14 cellular contexts compared by ENCODE assay signal in genomic region chr20:5008743-5009142, GRCh38. TPM values are rescaled to one million over a fixed set of nuclear protein-coding genes. Genes with fewer than 3 reads are reported as not detected.
DNase-seq lines count a peak whose midpoint lies in the region; ATAC-seq and TF ChIP-seq lines count a peak whose summit lies in the region.
"Had no signal": no experiment of that assay in that cellular context is flagged by ENCODE, and none has a peak within 500 bp of the region (broad histone marks: within the 10 kb centered on the region; RNA-seq: fewer than 3 reads in every experiment).

No MANE protein-coding gene starts in this region.

- H3K4me1 Mint-ChIP-seq in T-helper 2 cell treated with Interferon-gamma antibody and Interleukin-4, amounts not matched to agents 5 μg/mL and 100 μg/mL, for 36 hours (ENCODE audit: low read depth): peaks cover 14% of the 10 kb centered on the region
- peaks cover 15% of the 10 kb centered on the region for H3K4me1 Mint-ChIP-seq in stimulated activated effector memory CD8-positive, alpha-beta T cell treated with anti-CD3 and anti-CD28 coated beads, Interleukin-12 subunit alpha, Interleukin-12 subunit beta, amount 100 ng/mL, for 72 hours

- peak overlapping the region; percentile 0 for H3K4me3 Mint-ChIP-seq in T-helper 2 cell treated with Interferon-gamma antibody and Interleukin-4, amounts not matched to agents 5 μg/mL and 100 μg/mL, for 36 hours
- no peak overlapping the region for H3K4me3 Mint-ChIP-seq in stimulated activated effector memory CD8-positive, alpha-beta T cell treated with anti-CD3 and anti-CD28 coated beads, Interleukin-12 subunit alpha, Interleukin-12 subunit beta, amount 100 ng/mL, for 72 hours
- H3K4me3 Mint-ChIP-seq: activated CD4-positive, alpha-beta memory T cell treated with anti-CD3 and anti-CD28 coated beads for 36 hours had no signal

- no peak for TF ChIP-seq POLR2A in Peyer's patch (IDR thresholded peaks at IDR 0.05)

- H3K36me3 ChIP-seq in Peyer's patch (no peaks in the 10 kb centered on the region), psoas muscle (ENCODE audit: insufficient read depth in 1 of 2, low read depth in 1 of 2) (no peaks in the 10 kb centered on the region)
- H3K36me3 ChIP-seq: prostate gland had no signal

- H3K4me1 ChIP-seq in Peyer's patch: no peaks in the 10 kb centered on the region
- H3K4me1 ChIP-seq in psoas muscle: no peaks in the 10 kb centered on the region
- H3K4me1 ChIP-seq: prostate gland had no signal

- DNase-seq in T-helper 2 cell treated with Interferon-gamma antibody and Interleukin-4, amounts not matched to agents 5 μg/mL and 100 μg/mL, for 36 hours (ENCODE audit: low spot score): no peak
- DNase-seq in T-helper 2 cell (no peak), NCI-H226 (peak; percentile 64), epithelial cell of esophagus (ENCODE audit: low read depth) (peak; percentile 92), Peyer's patch (no peak), psoas muscle (no peak), HuH-7.5 (ENCODE audit: low spot score) (no peak)
- no peak for DNase-seq in stimulated activated effector memory CD8-positive, alpha-beta T cell treated with anti-CD3 and anti-CD28 coated beads, Interleukin-12 subunit alpha, Interleukin-12 subunit beta, amount 100 ng/mL, for 72 hours (ENCODE audit: low spot score in 2 of 2)
- DNase-seq: activated CD4-positive, alpha-beta memory T cell treated with anti-CD3 and anti-CD28 coated beads for 36 hours; activated naive CD4-positive, alpha-beta T cell treated with anti-CD3 and anti-CD28 coated beads, Interleukin-2, amount 50 U/mL, for 16 hours; left colon; substantia nigra had no signal

- H3K9me3 Mint-ChIP-seq in T-helper 2 cell treated with Interferon-gamma antibody and Interleukin-4, amounts not matched to agents 5 μg/mL and 100 μg/mL, for 36 hours: no peaks in the 10 kb centered on the region
- H3K9me3 Mint-ChIP-seq in stimulated activated effector memory CD8-positive, alpha-beta T cell treated with anti-CD3 and anti-CD28 coated beads, Interleukin-12 subunit alpha, Interleukin-12 subunit beta, amount 100 ng/mL, for 72 hours: no peaks in the 10 kb centered on the region
- H3K9me3 Mint-ChIP-seq: activated CD4-positive, alpha-beta memory T cell treated with anti-CD3 and anti-CD28 coated beads for 36 hours had no signal

- H3K27me3 ChIP-seq in Peyer's patch (no peaks in the 10 kb centered on the region), psoas muscle (ENCODE audit: insufficient read depth in 3 of 3, low read length in 2 of 3) (peaks cover 0 to 1% (median 0%) of the 10 kb centered on the region in 3 donors)

- TF ChIP-seq CTCF in epithelial cell of esophagus (IDR thresholded peaks at IDR 0.05; ENCODE audit: insufficient read depth, low read depth, low read length, missing control alignments) (no peak), Peyer's patch (IDR thresholded peaks at IDR 0.05) (no peak), psoas muscle (IDR thresholded peaks at IDR 0.05) (no peak)

- intact Hi-C loops in psoas muscle (cut with DNase I): no loop called here

- WGBS in psoas muscle, 3 donors: 40 to 48% (median 43%) methylated on average over 5 of the region's 5 CpGs

- H3K27ac Mint-ChIP-seq in T-helper 2 cell treated with Interferon-gamma antibody and Interleukin-4, amounts not matched to agents 5 μg/mL and 100 μg/mL, for 36 hours: no peak overlapping the region
- peak overlapping the region; percentile 43 for H3K27ac Mint-ChIP-seq in stimulated activated effector memory CD8-positive, alpha-beta T cell treated with anti-CD3 and anti-CD28 coated beads, Interleukin-12 subunit alpha, Interleukin-12 subunit beta, amount 100 ng/mL, for 72 hours
- H3K27ac Mint-ChIP-seq: activated CD4-positive, alpha-beta memory T cell treated with anti-CD3 and anti-CD28 coated beads for 36 hours had no signal

- H3K36me3 Mint-ChIP-seq in T-helper 2 cell treated with Interferon-gamma antibody and Interleukin-4, amounts not matched to agents 5 μg/mL and 100 μg/mL, for 36 hours (ENCODE audit: low read depth): no peaks in the 10 kb centered on the region
- no peaks in the 10 kb centered on the region for H3K36me3 Mint-ChIP-seq in stimulated activated effector memory CD8-positive, alpha-beta T cell treated with anti-CD3 and anti-CD28 coated beads, Interleukin-12 subunit alpha, Interleukin-12 subunit beta, amount 100 ng/mL, for 72 hours
- H3K36me3 Mint-ChIP-seq: activated CD4-positive, alpha-beta memory T cell treated with anti-CD3 and anti-CD28 coated beads for 36 hours had no signal

- H3K27ac ChIP-seq in Peyer's patch: no peak overlapping the region
- H3K27ac ChIP-seq in psoas muscle: no peak overlapping the region
- H3K27ac ChIP-seq: coronary artery, prostate gland had no signal

- no peak for ATAC-seq in stimulated activated effector memory CD8-positive, alpha-beta T cell treated with anti-CD3 and anti-CD28 coated beads, Interleukin-12 subunit alpha, Interleukin-12 subunit beta, amount 100 ng/mL, for 72 hours
- ATAC-seq in psoas muscle: no peak
- ATAC-seq: left colon had no signal

- no peak overlapping the region for H3K4me3 ChIP-seq in epithelial cell of esophagus (ENCODE audit: low read length)
- no peak overlapping the region for H3K4me3 ChIP-seq in Peyer's patch
- no peak overlapping the region for H3K4me3 ChIP-seq in psoas muscle
- H3K4me3 ChIP-seq: coronary artery, prostate gland had no signal

- H3K9me3 ChIP-seq in Peyer's patch: no peaks in the 10 kb centered on the region
- no peaks in the 10 kb centered on the region for H3K9me3 ChIP-seq in psoas muscle
- H3K9me3 ChIP-seq: prostate gland had no signal

- peaks cover 2% of the 10 kb centered on the region for H3K27me3 Mint-ChIP-seq in T-helper 2 cell treated with Interferon-gamma antibody and Interleukin-4, amounts not matched to agents 5 μg/mL and 100 μg/mL, for 36 hours (ENCODE audit: low read depth)
- H3K27me3 Mint-ChIP-seq: activated CD4-positive, alpha-beta memory T cell treated with anti-CD3 and anti-CD28 coated beads for 36 hours had no signal

RNA-seq across cellular contexts. Expression of gene SLC23A2, which starts 7.4 kb away (rescaled TPM):
- total RNA-seq in Peyer's patch (10 to 100 TPM in 3 of 4 donors, 1 to 10 TPM in 1; 4.2 to 18.2 (median 11.0) TPM), psoas muscle (1 to 10 TPM; 3.4 to 4.9 (median 4.2) TPM)
- polyA plus RNA-seq in psoas muscle: 1 to 10 TPM in 2 of 3 donors, under 1 TPM in 1; 0.87 to 1.4 (median 1.2) TPM

Comparison
In these comparisons a context has a peak if more than half of its experiments do, and no peak if none do; other contexts are left out.
1. DNase-seq: peak in NCI-H226 (single experiment) and epithelial cell of esophagus (single experiment); none in T-helper 2 cell treated with Interferon-gamma antibody and Interleukin-4, amounts not matched to agents 5 μg/mL and 100 μg/mL, for 36 hours (single experiment), T-helper 2 cell (0 of 5), stimulated activated effector memory CD8-positive, alpha-beta T cell treated with anti-CD3 and anti-CD28 coated beads, Interleukin-12 subunit alpha, Interleukin-12 subunit beta, amount 100 ng/mL, for 72 hours (0 of 2), Peyer's patch (0 of 3), psoas muscle (0 of 2) and HuH-7.5 (single experiment).